18 cellular contexts compared by ENCODE assay signal in the genomic region with DNA sequence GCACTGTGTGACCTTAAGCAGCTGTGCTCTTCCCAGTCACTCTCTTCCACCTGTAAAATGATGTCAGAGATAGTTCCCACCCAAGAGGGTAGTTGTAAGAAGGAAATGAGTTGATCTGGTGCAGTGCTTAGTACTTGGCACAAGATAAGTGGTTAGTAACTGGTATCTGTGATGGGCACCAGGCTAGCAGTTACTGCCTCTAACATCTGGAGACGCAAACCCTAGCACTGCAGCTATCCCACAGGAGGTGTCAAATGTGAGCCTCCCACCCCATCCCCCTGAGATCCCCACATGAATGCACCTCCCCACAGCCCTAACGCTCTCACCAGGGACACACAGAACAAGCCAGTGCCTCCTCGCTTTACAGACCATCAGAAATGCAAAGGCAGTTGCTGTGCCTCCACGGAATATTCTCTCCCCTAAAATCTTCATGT.
DNase-seq lines count a peak whose midpoint lies in the region; ATAC-seq and TF ChIP-seq lines count a peak whose summit lies in the region.
"Had no signal": no experiment of that assay in that cellular context is flagged by ENCODE, and none has a peak within 500 bp of the region (broad histone marks: within the 10 kb centered on the region; RNA-seq: fewer than 3 reads in every experiment).

No MANE protein-coding gene starts in this region.

- no peak for TF ChIP-seq EP300 in suprapubic skin (IDR thresholded peaks at IDR 0.05)

- no peaks in the 10 kb centered on the region for H3K9me3 Mint-ChIP-seq in stimulated activated naive B cell treated with anti-CD40 and anti-IgM and Interleukin-4, amounts not matched to agents 10 μg/mL and 1 μg/mL and 100 μg/mL, for 72 hours
- H3K9me3 Mint-ChIP-seq: CD8-positive, alpha-beta T cell had no signal

- no peak overlapping the region for H3K4me3 Mint-ChIP-seq in stimulated activated naive B cell treated with anti-CD40 and anti-IgM and Interleukin-4, amounts not matched to agents 10 μg/mL and 1 μg/mL and 100 μg/mL, for 72 hours
- H3K4me3 Mint-ChIP-seq: CD8-positive, alpha-beta T cell had no signal

- H3K4me1 ChIP-seq in skeletal muscle tissue (ENCODE audit: control insufficient read depth in 3 of 3, insufficient read depth in 3 of 3, low read length in 3 of 3), result peaks cover 27 to 52% (median 33%) of the 10 kb centered on the region in 3 donors
- no peaks in the 10 kb centered on the region for H3K4me1 ChIP-seq in suprapubic skin

- H3K9ac ChIP-seq in skeletal muscle tissue (ENCODE audit: low read depth in 1 of 3, low read length in 3 of 3), result no peak overlapping the region

- 68% methylated on average over 4 of the region's 4 CpGs for WGBS in suprapubic skin

- H3K27ac Mint-ChIP-seq in stimulated activated naive B cell treated with anti-CD40 and anti-IgM and Interleukin-4, amounts not matched to agents 10 μg/mL and 1 μg/mL and 100 μg/mL, for 72 hours, result no peak overlapping the region
- H3K27ac Mint-ChIP-seq: CD8-positive, alpha-beta T cell had no signal

- DNase-seq in Daoy (ENCODE audit: low read depth), result peak; percentile 17
- DNase-seq in NCI-H226, result peak; percentile 10
- DNase-seq in germinal center (ENCODE audit: low spot score), result peak; percentile 27
- DNase-seq in hypothalamus (lab: John Stamatoyannopoulos, UW), result no peak
- DNase-seq in medulla oblongata (ENCODE audit: extremely low spot score), result no peak
- DNase-seq in stimulated activated naive B cell treated with anti-CD40 and anti-IgM and Interleukin-4, amounts not matched to agents 10 μg/mL and 1 μg/mL and 100 μg/mL, for 72 hours, result no peak
- DNase-seq in suprapubic skin (ENCODE audit: low spot score in 2 of 2), result no peak
- DNase-seq: activated CD4-positive, alpha-beta T cell treated with anti-CD3 and anti-CD28 coated beads, Interleukin-2, amount 50 U/mL, for 4 hours; activated naive CD4-positive, alpha-beta T cell treated with Interleukin-2 at 50 U/mL for 16 hours; activated T-cell treated with anti-CD3 and anti-CD28 coated beads for 4 hours; CD8-positive, alpha-beta T cell; MV-4-11; NCI-H1930; NCI-H446; NK-92 treated with Interleukin-12 subunit alpha and Interleukin-12 subunit beta, amount 100 ng/mL, for 24 hours; stimulated activated naive CD4-positive, alpha-beta T cell had no signal

- no peak for TF ChIP-seq POLR2A in suprapubic skin (IDR thresholded peaks at IDR 0.05)

- H3K27ac ChIP-seq in skeletal muscle tissue (ENCODE audit: low read depth, low read length) (peak overlapping the region; percentile 64), suprapubic skin (no peak overlapping the region)
- H3K27ac ChIP-seq: VCaP had no signal

- H3K27me3 ChIP-seq in skeletal muscle tissue (ENCODE audit: control insufficient read depth in 3 of 3, insufficient read depth in 3 of 3, low read length in 3 of 3), result no peaks in the 10 kb centered on the region
- peaks cover 25% of the 10 kb centered on the region for H3K27me3 ChIP-seq in suprapubic skin

- H3K27me3 Mint-ChIP-seq in stimulated activated naive B cell treated with anti-CD40 and anti-IgM and Interleukin-4, amounts not matched to agents 10 μg/mL and 1 μg/mL and 100 μg/mL, for 72 hours, result peaks cover 33 to 35% of the 10 kb centered on the region in 2 donors

- TF ChIP-seq CTCF in suprapubic skin (IDR thresholded peaks at IDR 0.05), result no peak

- no peak for ATAC-seq in stimulated activated naive B cell treated with anti-CD40 and anti-IgM and Interleukin-4, amounts not matched to agents 10 μg/mL and 1 μg/mL and 100 μg/mL, for 72 hours (replicated peaks)
- ATAC-seq: CD8-positive, alpha-beta T cell had no signal

- H3K4me3 ChIP-seq in skeletal muscle tissue (ENCODE audit: low read length in 3 of 3) (no peak overlapping the region), suprapubic skin (no peak overlapping the region)

- H3K4me1 Mint-ChIP-seq in stimulated activated naive B cell treated with anti-CD40 and anti-IgM and Interleukin-4, amounts not matched to agents 10 μg/mL and 1 μg/mL and 100 μg/mL, for 72 hours, result no peaks in the 10 kb centered on the region

- no peaks in the 10 kb centered on the region for H3K36me3 ChIP-seq in skeletal muscle tissue (ENCODE audit: control insufficient read depth in 3 of 3, insufficient read depth in 3 of 3, low read length in 3 of 3)
- no peaks in the 10 kb centered on the region for H3K36me3 ChIP-seq in suprapubic skin

- no peaks in the 10 kb centered on the region for H3K36me3 Mint-ChIP-seq in stimulated activated naive B cell treated with anti-CD40 and anti-IgM and Interleukin-4, amounts not matched to agents 10 μg/mL and 1 μg/mL and 100 μg/mL, for 72 hours
- H3K36me3 Mint-ChIP-seq: CD8-positive, alpha-beta T cell had no signal

- H3K9me3 ChIP-seq in skeletal muscle tissue (ENCODE audit: control insufficient read depth in 3 of 3, low read length in 3 of 3), result no peaks in the 10 kb centered on the region
- H3K9me3 ChIP-seq in suprapubic skin, result no peaks in the 10 kb centered on the region

Comparison
In these comparisons a context has a peak if more than half of its experiments do, and no peak if none do; other contexts are left out.
1. DNase-seq: peak in Daoy (single experiment), NCI-H226 (single experiment) and germinal center (single experiment); none in hypothalamus (0 of 51), medulla oblongata (single experiment), stimulated activated naive B cell treated with anti-CD40 and anti-IgM and Interleukin-4, amounts not matched to agents 10 μg/mL and 1 μg/mL and 100 μg/mL, for 72 hours (single experiment) and suprapubic skin (0 of 2).